11 cellular contexts compared by ENCODE assay signal in genomic region chr10:68981074-68981473, GRCh38. TPM values are rescaled to one million over a fixed set of nuclear protein-coding genes. Genes with fewer than 3 reads are reported as not detected.
A peak's percentile ranks its signal among the peaks of the same experiment; 100 is the strongest.
DNase-seq lines count a peak whose midpoint lies in the region; ATAC-seq and TF ChIP-seq lines count a peak whose summit lies in the region.
"Had no signal": no experiment of that assay in that cellular context is flagged by ENCODE, and none has a peak within 500 bp of the region (broad histone marks: within the 10 kb centered on the region; RNA-seq: fewer than 3 reads in every experiment).

No MANE protein-coding gene starts in this region.

- no peaks in the 10 kb centered on the region for H3K4me1 Mint-ChIP-seq in WTC11

- no CpG with 5 or more reads among the region's 1 CpG for WGBS in mesendoderm (ENCODE audit: extremely low coverage, insufficient coverage, low lambda C conversion rate)

- H3K56ac ChIP-seq in mesendoderm (ENCODE audit: low read length): no peak overlapping the region

- no peak overlapping the region for H2BK5ac ChIP-seq in mesendoderm (ENCODE audit: low read length)

- no peaks in the 10 kb centered on the region for H3K27me3 ChIP-seq in mesendoderm (ENCODE audit: insufficient read depth, low read length, poor library complexity)
- H3K27me3 ChIP-seq: neutrophil had no signal

- no peak overlapping the region for H3K27ac ChIP-seq in mesendoderm (ENCODE audit: low read depth, low read length)
- H3K27ac ChIP-seq: neutrophil had no signal

- no peaks in the 10 kb centered on the region for H3K27me3 Mint-ChIP-seq in WTC11 (ENCODE audit: low read depth)
- H3K27me3 Mint-ChIP-seq: activated naive CD4-positive, alpha-beta T cell treated with anti-CD3 and anti-CD28 coated beads, Interleukin-2, amount 50 U/mL, for 24 hours had no signal

- H3K23ac ChIP-seq in mesendoderm (ENCODE audit: low read length): no peak overlapping the region

- H4K8ac ChIP-seq in mesendoderm (ENCODE audit: low read depth, low read length): no peak overlapping the region

- no peak overlapping the region for H2BK120ac ChIP-seq in mesendoderm (ENCODE audit: low read depth, low read length)

- CTCF ChIA-PET in WTC11 (lab: Charles Lee): interaction anchor here (0.9 to 1.0 kb wide), 3 partner anchors 13 to 113 kb away, joined by 3 to 5 read pairs (median 4); partner anchors contain the start of gene DDX21

- H3K79me1 ChIP-seq in mesendoderm (ENCODE audit: low read length): no peaks in the 10 kb centered on the region

- no peaks in the 10 kb centered on the region for H3K4me1 ChIP-seq in mesendoderm (ENCODE audit: control insufficient read depth, low read depth, low read length)

- no peak overlapping the region for H4K5ac ChIP-seq in mesendoderm (ENCODE audit: low read length)

- H3K4me3 ChIP-seq in mesendoderm (ENCODE audit: low read length): no peak overlapping the region

- no peak overlapping the region for H2BK15ac ChIP-seq in mesendoderm (replicated peaks; ENCODE audit: low read depth)

- peaks cover 76% of the 10 kb centered on the region for H3K36me3 Mint-ChIP-seq in WTC11

- H3K9ac ChIP-seq in mesendoderm (ENCODE audit: low read length): no peak overlapping the region

- H3K4ac ChIP-seq in mesendoderm (ENCODE audit: low read depth, low read length): no peak overlapping the region

- ATAC-seq in WTC11 (peak; percentile 61), HG03342 (IDR thresholded peaks at IDR 0.05; ENCODE audit: unreplicated experiment) (no peak), HG02623 (IDR thresholded peaks at IDR 0.05; ENCODE audit: unreplicated experiment) (no peak)

- no peaks in the 10 kb centered on the region for H3K79me2 ChIP-seq in mesendoderm (ENCODE audit: control insufficient read depth, insufficient read depth, low read length)

- DNase-seq in DMS 273 (lab: John Stamatoyannopoulos, UW; ENCODE audit: unreplicated experiment): peak; percentile 15
- no peak for DNase-seq in DMS 273 treated with DMSO at 0.1 percent for 48 hours (lab: John Stamatoyannopoulos, UW)
- DNase-seq in HT-29 (ENCODE audit: low spot score): peak; percentile 22
- DNase-seq in WTC11 (ENCODE audit: low spot score): no peak
- DNase-seq in mesendoderm: peak; percentile 22
- DNase-seq in NCI-H2227 treated with DMSO at 0.1 percent for 48 hours (lab: John Stamatoyannopoulos, UW): no peak
- DNase-seq: 8988T had no signal

- H3K4me2 ChIP-seq in mesendoderm (ENCODE audit: low read length): no peak overlapping the region

- no peak overlapping the region for H3K18ac ChIP-seq in mesendoderm (ENCODE audit: low read length)

- no peak for TF ChIP-seq CTCF in WTC11 (IDR thresholded peaks at IDR 0.05)

- H3K4me3 Mint-ChIP-seq in WTC11: no peak overlapping the region
- H3K4me3 Mint-ChIP-seq: activated naive CD4-positive, alpha-beta T cell treated with anti-CD3 and anti-CD28 coated beads, Interleukin-2, amount 50 U/mL, for 24 hours had no signal

- H3K9me3 Mint-ChIP-seq in WTC11: no peaks in the 10 kb centered on the region
- H3K9me3 Mint-ChIP-seq: activated naive CD4-positive, alpha-beta T cell treated with anti-CD3 and anti-CD28 coated beads, Interleukin-2, amount 50 U/mL, for 24 hours had no signal

- POLR2A ChIA-PET in WTC11 (lab: Charles Lee): no interaction called here

- peaks cover 18% of the 10 kb centered on the region for H3K36me3 ChIP-seq in mesendoderm (ENCODE audit: control insufficient read depth, insufficient read depth, low read length)

- no peak overlapping the region for H3K27ac Mint-ChIP-seq in WTC11

- no peak overlapping the region for H2AK5ac ChIP-seq in mesendoderm (ENCODE audit: low read length)

TF ChIP-seq in WTC11, 78 proteins besides CTCF, POLR2A, EP300 and RAD21 (continues in another document):
- no peak for TF ChIP-seq USF1 (CRISPR knock-in tag; IDR thresholded peaks at IDR 0.05)
- no peak for TF ChIP-seq RELA (CRISPR knock-in tag; IDR thresholded peaks at IDR 0.05; ENCODE audit: borderline replicate concordance)
- no peak for TF ChIP-seq GTF2I (CRISPR knock-in tag; conservative IDR thresholded peaks at IDR 0.05)
- TF ChIP-seq MLX (CRISPR knock-in tag; IDR thresholded peaks at IDR 0.05): no peak
- TF ChIP-seq FOXK1 (CRISPR knock-in tag; IDR thresholded peaks at IDR 0.05): no peak
- no peak for TF ChIP-seq MXD4 (CRISPR knock-in tag; IDR thresholded peaks at IDR 0.05; ENCODE audit: borderline replicate concordance)
- no peak for TF ChIP-seq ZNF512 (CRISPR knock-in tag; IDR thresholded peaks at IDR 0.05; ENCODE audit: borderline replicate concordance)
- TF ChIP-seq STAT6 (CRISPR knock-in tag; conservative IDR thresholded peaks at IDR 0.05; ENCODE audit: low read depth): no peak
- no peak for TF ChIP-seq CBFB (CRISPR knock-in tag; IDR thresholded peaks at IDR 0.05; ENCODE audit: low read depth)
- no peak for TF ChIP-seq ZBTB43 (CRISPR knock-in tag; IDR thresholded peaks at IDR 0.05)

RNA-seq across cellular contexts. Expression of gene KIFBP, which starts 7.5 kb away (rescaled TPM):
- total RNA-seq in HT-29 (2014; rRNA removed; shearing (Covaris generic)): 17.0 and 18.1 TPM in 2 replicates
- 31.2 to 34.7 TPM (median 33.4 TPM) in 3 replicates for total RNA-seq in WTC11 (2021)
- polyA plus RNA-seq in mesendoderm (2013, experiment 1 of 2): 32.5 TPM
- 33.2 TPM for polyA plus RNA-seq in mesendoderm (2013, experiment 2 of 2)

RNA-seq across cellular contexts. Expression of gene DDX21, which starts 25.1 kb away (rescaled TPM):
- total RNA-seq in HT-29 (2014; rRNA removed; shearing (Covaris generic)): 80.6 and 82.2 TPM in 2 replicates
- total RNA-seq in WTC11 (2021): 116 to 194 TPM (median 119 TPM) in 3 replicates
- polyA plus RNA-seq in mesendoderm (2013, experiment 1 of 2): 313 TPM
- 313 TPM for polyA plus RNA-seq in mesendoderm (2013, experiment 2 of 2)

Comparison
In these comparisons a context has a peak if more than half of its experiments do, and no peak if none do; other contexts are left out.
1. DNase-seq: peak in DMS 273 (single experiment), HT-29 (single experiment) and mesendoderm (single experiment); none in DMS 273 treated with DMSO at 0.1 percent for 48 hours (single experiment), WTC11 (single experiment) and NCI-H2227 treated with DMSO at 0.1 percent for 48 hours (single experiment).